ENCODE assay signal across 13 cellular contexts in genomic region chr16:89332248-89333245, GRCh38.
DNase-seq lines count a peak whose midpoint lies in the region; ATAC-seq and TF ChIP-seq lines count a peak whose summit lies in the region.
"Had no signal": no experiment of that assay in that cellular context is flagged by ENCODE, and none has a peak within 500 bp of the region (broad histone marks: within the 10 kb centered on the region; RNA-seq: fewer than 3 reads in every experiment).

No MANE protein-coding gene starts in this region.

- TF ChIP-seq CTCF in right atrium auricular region (IDR thresholded peaks at IDR 0.05), result no peak
- TF ChIP-seq CTCF in upper lobe of right lung (IDR thresholded peaks at IDR 0.05), result no peak

- ATAC-seq in Right ventricle myocardium inferior (no peak), upper lobe of right lung (no peak), HG02973 (IDR thresholded peaks at IDR 0.05; ENCODE audit: unreplicated experiment) (no peak)

- H3K9me3 ChIP-seq in right atrium auricular region (no peaks in the 10 kb centered on the region), iPS-15b (ENCODE audit: control insufficient read depth, insufficient read depth, low read length) (no peaks in the 10 kb centered on the region), upper lobe of right lung (no peaks in the 10 kb centered on the region)
- H3K9me3 ChIP-seq: pancreas had no signal

- TF ChIP-seq POLR2A in erythroblast (IDR thresholded peaks at IDR 0.05; ENCODE audit: low read length), result no peak

- H3K27me3 ChIP-seq in right atrium auricular region, result no peaks in the 10 kb centered on the region
- H3K27me3 ChIP-seq in iPS-15b (ENCODE audit: control insufficient read depth, insufficient read depth, low read length), result no peaks in the 10 kb centered on the region
- H3K27me3 ChIP-seq in upper lobe of right lung, result no peaks in the 10 kb centered on the region
- H3K27me3 ChIP-seq: pancreas had no signal

- H3K36me3 ChIP-seq in right atrium auricular region (no peaks in the 10 kb centered on the region), iPS-15b (ENCODE audit: control insufficient read depth, insufficient read depth, low read length) (no peaks in the 10 kb centered on the region), upper lobe of right lung (no peaks in the 10 kb centered on the region)
- H3K36me3 ChIP-seq: pancreas had no signal

- DNase-seq in Right ventricle myocardium inferior (ENCODE audit: missing footprints), result peak; percentile 14
- no peak for DNase-seq in right atrium auricular region (ENCODE audit: low spot score)
- peak; percentile 8 for DNase-seq in activated naive CD4-positive, alpha-beta T cell treated with anti-CD3 and anti-CD28 coated beads, Interleukin-2, amount 50 U/mL, for 16 hours
- DNase-seq in upper lobe of right lung, result peak; percentile 35
- no peak for DNase-seq in erythroblast (lab: John Stamatoyannopoulos, UW)
- no peak for DNase-seq in AG08395 (ENCODE audit: low spot score)
- DNase-seq: activated CD4-positive, alpha-beta T cell treated with anti-CD3 and anti-CD28 coated beads, Interleukin-2, amount 50 U/mL, for 1 hour; NCI-H446 treated with DMSO at 0.1 percent for 48 hours; SIG-M5; stimulated activated CD4-positive, alpha-beta T cell treated with anti-CD3 and anti-CD28 coated beads, Interleukin-2, amount 100 ng/mL, for 24 hours had no signal

- H3K9ac ChIP-seq in iPS-15b (ENCODE audit: low read depth, low read length), result peak overlapping the region; percentile 12

- H3K4me1 ChIP-seq in right atrium auricular region (peaks cover 0 to 77% of the 10 kb centered on the region in 2 donors), iPS-15b (ENCODE audit: control insufficient read depth, insufficient read depth, low read length) (peaks cover 14% of the 10 kb centered on the region), upper lobe of right lung (peaks cover 62% of the 10 kb centered on the region)

- H3K27ac ChIP-seq in right atrium auricular region (peak overlapping the region in 1 of 2 donors; percentile 88), upper lobe of right lung (no peak overlapping the region)

- H3K4me3 ChIP-seq in right atrium auricular region (no peak overlapping the region), iPS-15b (ENCODE audit: low read depth, low read length) (no peak overlapping the region), upper lobe of right lung (no peak overlapping the region)
- H3K4me3 ChIP-seq: pancreas had no signal

- intact Hi-C loops in Right ventricle myocardium inferior (cut with DNase I), result loop anchor here (1.0 to 5.0 kb wide), 4 partner anchors 50 to 228 kb away; partner anchors contain the start of genes ANKRD11, RPL13 and SPG7
- intact Hi-C loops in upper lobe of right lung (cut with DNase I), result loop anchor here (10.0 kb wide), 1 partner anchor 152 kb away; no protein-coding TSS in a partner anchor

Comparison
In these comparisons a context has a peak if more than half of its experiments do, and no peak if none do; other contexts are left out.
1. DNase-seq: peak in Right ventricle myocardium inferior (single experiment), activated naive CD4-positive, alpha-beta T cell treated with anti-CD3 and anti-CD28 coated beads, Interleukin-2, amount 50 U/mL, for 16 hours (single experiment) and upper lobe of right lung (single experiment); none in right atrium auricular region (single experiment), erythroblast (0 of 2) and AG08395 (single experiment).